1 cellular context compared by ENCODE assay signal in the genomic region with DNA sequence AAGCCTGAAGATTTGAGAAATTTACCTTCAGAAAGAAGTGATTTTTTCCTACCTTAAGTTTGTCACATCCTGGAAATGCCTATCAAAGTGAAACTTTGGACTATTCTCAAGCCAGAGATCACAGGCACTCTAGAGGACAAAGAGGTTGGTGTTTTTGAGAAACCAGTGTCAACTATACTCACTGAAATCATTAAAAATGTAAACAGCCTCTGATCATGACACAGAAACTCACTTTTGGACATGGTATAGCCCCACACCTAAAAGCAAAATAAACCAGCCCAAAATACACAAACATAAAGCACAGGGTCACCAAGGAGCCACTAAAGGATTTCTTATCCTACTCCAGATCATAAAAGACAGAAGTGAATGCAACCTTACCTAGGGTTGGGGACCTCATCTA.
A peak's percentile ranks its signal among the peaks of the same experiment; 100 is the strongest.
TF ChIP-seq lines count a peak whose summit lies in the region.

No MANE protein-coding gene starts in this region.

TF ChIP-seq in HepG2, 621 proteins besides CTCF, POLR2A, EP300 and RAD21 (continued from another document):
- TF ChIP-seq, protein P1, sequence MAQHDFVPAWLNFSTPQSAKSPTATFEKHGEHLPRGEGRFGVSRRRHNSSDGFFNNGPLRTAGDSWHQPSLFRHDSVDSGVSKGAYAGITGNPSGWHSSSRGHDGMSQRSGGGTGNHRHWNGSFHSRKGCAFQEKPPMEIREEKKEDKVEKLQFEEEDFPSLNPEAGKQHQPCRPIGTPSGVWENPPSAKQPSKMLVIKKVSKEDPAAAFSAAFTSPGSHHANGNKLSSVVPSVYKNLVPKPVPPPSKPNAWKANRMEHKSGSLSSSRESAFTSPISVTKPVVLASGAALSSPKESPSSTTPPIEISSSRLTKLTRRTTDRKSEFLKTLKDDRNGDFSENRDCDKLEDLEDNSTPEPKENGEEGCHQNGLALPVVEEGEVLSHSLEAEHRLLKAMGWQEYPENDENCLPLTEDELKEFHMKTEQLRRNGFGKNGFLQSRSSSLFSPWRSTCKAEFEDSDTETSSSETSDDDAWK (CRISPR knock-in tag; IDR thresholded peaks at IDR 0.05): no peak
- TF ChIP-seq KLF11 (CRISPR knock-in tag; IDR thresholded peaks at IDR 0.05) (no peak), ZBTB38 (CRISPR knock-in tag; IDR thresholded peaks at IDR 0.05) (no peak), ZBTB20 (CRISPR knock-in tag; IDR thresholded peaks at IDR 0.05; ENCODE audit: borderline replicate concordance, low read depth) (peak; percentile 98), ZNF589 (CRISPR knock-in tag; conservative IDR thresholded peaks at IDR 0.05) (no peak), ZNF619 (CRISPR knock-in tag; IDR thresholded peaks at IDR 0.05) (no peak), POLR2AphosphoS5 (IDR thresholded peaks at IDR 0.05; ENCODE audit: low read depth, low read length) (no peak), U2AF1 (optimal IDR thresholded peaks at IDR 0.05; ENCODE audit: low read depth, low read length) (no peak), SUZ12 (IDR thresholded peaks at IDR 0.05; ENCODE audit: low read depth, low read length) (no peak), HHEX (CRISPR knock-in tag; IDR thresholded peaks at IDR 0.05) (0 out of 2 replicates have a peak, but pooled peaks have one; percentile 29), ZNF720 (CRISPR knock-in tag; IDR thresholded peaks at IDR 0.05) (no peak), GTF3A (CRISPR knock-in tag; conservative IDR thresholded peaks at IDR 0.05) (no peak), ETV5 (CRISPR knock-in tag; IDR thresholded peaks at IDR 0.05; ENCODE audit: borderline replicate concordance) (peak; percentile 47; the same call in 1 of the 2 replicates), SPEN (CRISPR knock-in tag; IDR thresholded peaks at IDR 0.05; ENCODE audit: low read depth) (no peak), HMG20A (CRISPR knock-in tag; IDR thresholded peaks at IDR 0.05; ENCODE audit: borderline replicate concordance) (peak; percentile 87)
- TF ChIP-seq, protein P2, sequence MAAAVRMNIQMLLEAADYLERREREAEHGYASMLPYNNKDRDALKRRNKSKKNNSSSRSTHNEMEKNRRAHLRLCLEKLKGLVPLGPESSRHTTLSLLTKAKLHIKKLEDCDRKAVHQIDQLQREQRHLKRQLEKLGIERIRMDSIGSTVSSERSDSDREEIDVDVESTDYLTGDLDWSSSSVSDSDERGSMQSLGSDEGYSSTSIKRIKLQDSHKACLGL (CRISPR knock-in tag; IDR thresholded peaks at IDR 0.05): no peak
- TF ChIP-seq, protein P3, sequence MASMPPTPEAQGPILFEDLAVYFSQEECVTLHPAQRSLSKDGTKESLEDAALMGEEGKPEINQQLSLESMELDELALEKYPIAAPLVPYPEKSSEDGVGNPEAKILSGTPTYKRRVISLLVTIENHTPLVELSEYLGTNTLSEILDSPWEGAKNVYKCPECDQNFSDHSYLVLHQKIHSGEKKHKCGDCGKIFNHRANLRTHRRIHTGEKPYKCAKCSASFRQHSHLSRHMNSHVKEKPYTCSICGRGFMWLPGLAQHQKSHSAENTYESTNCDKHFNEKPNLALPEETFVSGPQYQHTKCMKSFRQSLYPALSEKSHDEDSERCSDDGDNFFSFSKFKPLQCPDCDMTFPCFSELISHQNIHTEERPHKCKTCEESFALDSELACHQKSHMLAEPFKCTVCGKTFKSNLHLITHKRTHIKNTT (CRISPR knock-in tag; IDR thresholded peaks at IDR 0.05): no peak
TF ChIP-seq in HepG2: peak in this region for 84.
